ENCODE assay signal across 8 cellular contexts in the genomic region with DNA sequence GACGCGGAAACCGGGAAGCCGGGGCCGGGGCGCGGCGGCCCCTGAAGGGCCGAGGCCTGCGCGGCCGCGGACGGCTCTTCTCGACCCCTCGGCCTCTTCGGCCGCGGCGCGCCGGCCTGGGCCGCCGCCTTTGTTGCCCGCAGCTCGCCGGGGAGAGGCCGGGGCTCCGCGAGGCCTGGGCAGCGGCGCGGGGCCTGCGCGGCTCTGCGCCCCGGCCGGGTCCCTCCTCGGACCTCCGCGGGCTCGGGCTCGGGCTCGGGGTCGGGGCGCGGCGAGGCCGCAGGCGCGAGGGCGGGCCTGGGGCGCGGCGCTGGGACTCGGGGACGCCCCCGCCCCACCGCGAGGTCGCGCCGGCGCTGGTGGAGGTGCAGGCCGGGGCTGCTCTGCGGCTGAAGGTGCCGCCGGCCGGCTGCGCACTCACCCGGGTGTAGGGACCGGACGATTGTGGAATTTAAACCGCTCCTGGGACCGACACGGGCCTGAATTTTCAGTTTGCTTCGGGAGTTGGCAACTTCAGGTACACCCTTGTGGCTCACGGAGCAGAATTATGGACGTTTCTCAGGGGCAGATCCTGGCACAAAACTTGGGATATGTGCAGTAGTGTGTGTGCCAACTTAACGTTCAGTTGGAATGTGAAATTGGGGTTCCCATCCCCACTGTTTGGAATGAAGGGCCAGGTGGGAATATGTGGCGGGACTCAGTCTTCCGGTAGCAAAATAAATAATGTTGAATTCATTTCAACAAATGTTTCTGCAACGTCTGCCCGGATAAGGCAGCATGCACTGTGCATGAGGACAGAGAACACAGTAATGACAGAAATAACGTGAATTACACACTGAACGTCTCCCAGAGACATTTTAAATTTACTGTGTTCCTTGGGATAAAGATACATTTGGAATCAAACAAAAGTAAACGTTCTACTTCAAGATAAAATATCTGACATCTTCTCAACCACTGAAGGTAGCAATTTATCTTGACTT. TPM values are rescaled to one million over a fixed set of nuclear protein-coding genes. Genes with fewer than 3 reads are reported as not detected.
A peak's percentile ranks its signal among the peaks of the same experiment; 100 is the strongest.
DNase-seq lines count a peak whose midpoint lies in the region; ATAC-seq, FAIRE-seq and TF ChIP-seq lines count a peak whose summit lies in the region.

No MANE protein-coding gene starts in this region.

- no peak for TF ChIP-seq CTCF in body of pancreas (IDR thresholded peaks at IDR 0.05)

- DNase-seq in AG08396 (ENCODE audit: low spot score) (peak; percentile 59), GM12891 (ENCODE audit: insufficient read length, low spot score) (peak; percentile 57), NCI-H1092 treated with DMSO at 0.1 percent for 48 hours (lab: John Stamatoyannopoulos, UW) (peak; percentile 57), body of pancreas (peak; percentile 20 to 52 (median 38)), small intestine (peak; percentile 48), DMS153 treated with DMSO at 0.1 percent for 48 hours (lab: John Stamatoyannopoulos, UW; ENCODE audit: unreplicated experiment) (no peak)

- H3K4me1 ChIP-seq in body of pancreas (peaks cover 30% of the 10 kb centered on the region), iPS-18a (ENCODE audit: control insufficient read depth, low read depth, low read length) (peaks cover 18% of the 10 kb centered on the region), small intestine (ENCODE audit: control insufficient read depth in 2 of 2, insufficient read depth in 1 of 2, low read depth in 1 of 2, low read length in 1 of 2) (peaks cover 4 to 10% of the 10 kb centered on the region in 2 donors)

- intact Hi-C loops in body of pancreas (cut with DNase I), result no loop called here

- H3K27ac ChIP-seq in body of pancreas, result peak overlapping the region; percentile 55 to 90 (median 82)
- H3K27ac ChIP-seq in iPS-18a (ENCODE audit: low read length), result no peak overlapping the region
- H3K27ac ChIP-seq in small intestine (ENCODE audit: low read depth in 1 of 2, low read length in 1 of 2), result peak overlapping the region; percentile 85 to 95

- TF ChIP-seq POLR2A in GM12891 (IDR thresholded peaks at IDR 0.05; ENCODE audit: low read depth, low read length) (no peak), body of pancreas (IDR thresholded peaks at IDR 0.05) (peak in 2 of 3 donors; percentile 8 to 9)

- 0 to 1% methylated on average over 10 to 36 of the region's 87 CpGs for WGBS in body of pancreas, 2 donors
- 1 to 3% (median 2%) methylated on average over 59 to 87 of the region's 87 CpGs for WGBS in small intestine, 3 donors

- H3K9me3 ChIP-seq in body of pancreas, result no peaks in the 10 kb centered on the region
- H3K9me3 ChIP-seq in iPS-18a (ENCODE audit: control insufficient read depth, low read depth, low read length), result no peaks in the 10 kb centered on the region
- H3K9me3 ChIP-seq in small intestine (ENCODE audit: control insufficient read depth, low read depth), result no peaks in the 10 kb centered on the region

- H3K27me3 ChIP-seq in body of pancreas (no peaks in the 10 kb centered on the region), iPS-18a (ENCODE audit: control insufficient read depth, insufficient read depth, low read length) (peaks cover 7% of the 10 kb centered on the region), small intestine (ENCODE audit: control insufficient read depth in 2 of 2, insufficient read depth in 2 of 2, low read length in 2 of 2) (no peaks in the 10 kb centered on the region)

- no peaks in the 10 kb centered on the region for H3K36me3 ChIP-seq in body of pancreas (replicated peaks in 1 of 2; ENCODE audit: insufficient read depth in 1 of 2, low read depth in 2 of 2)
- H3K36me3 ChIP-seq in iPS-18a (ENCODE audit: control insufficient read depth, low read depth, low read length), result no peaks in the 10 kb centered on the region
- no peaks in the 10 kb centered on the region for H3K36me3 ChIP-seq in small intestine (ENCODE audit: control insufficient read depth in 2 of 2, insufficient read depth in 2 of 2, low read length in 2 of 2)

- H3K4me3 ChIP-seq in body of pancreas (peak overlapping the region; percentile 11 to 32), iPS-18a (ENCODE audit: low read length) (peak overlapping the region; percentile 94), small intestine (ENCODE audit: low read depth in 1 of 2, low read length in 2 of 2) (peak overlapping the region; percentile 80 to 91)

- FAIRE-seq in GM12891 (lab: Jason Lieb, UNC) (peak; percentile 90), small intestine (lab: Jason Lieb, UNC) (no peak)

- peak overlapping the region; percentile 78 for H3K9ac ChIP-seq in iPS-18a (ENCODE audit: low read length)

- ATAC-seq in HG02623 (IDR thresholded peaks at IDR 0.05; ENCODE audit: unreplicated experiment) (peak; percentile 43), body of pancreas (peak; percentile 67)

TF ChIP-seq in GM12891, 5 proteins besides CTCF, POLR2A, EP300 and RAD21:
- no peak for TF ChIP-seq TAF1 (IDR thresholded peaks at IDR 0.05; ENCODE audit: low read depth, low read length)
- TF ChIP-seq SPI1 (IDR thresholded peaks at IDR 0.05; ENCODE audit: low read depth, low read length), result no peak
- TF ChIP-seq POLR2AphosphoS5 (IDR thresholded peaks at IDR 0.05; ENCODE audit: low read depth, low read length), result no peak
- no peak for TF ChIP-seq PAX5 (IDR thresholded peaks at IDR 0.05; ENCODE audit: insufficient read depth, low read length, severe bottlenecking)
- no peak for TF ChIP-seq POU2F2 (IDR thresholded peaks at IDR 0.05; ENCODE audit: low read depth, low read length)

RNA-seq across cellular contexts. Expression of gene SOCS6, which starts 0.8 kb away (rescaled TPM):
- polyA plus RNA-seq in GM12891 (2012; ENCODE audit: low read depth, missing spikeins), result 1.9 TPM
- total RNA-seq in body of pancreas, result 10 to 100 TPM in 1 of 2 donors, 1 to 10 TPM in 1; 7.3 to 17.9 TPM
- 10 to 100 TPM; 10.3 to 15.4 (median 10.9) TPM for polyA plus RNA-seq in small intestine

Comparison
In these comparisons a context has a peak if more than half of its experiments do, and no peak if none do; other contexts are left out.
1. H3K4me3 ChIP-seq: peak in every context shown above with its lines; median percentile 94 in iPS-18a; 86 in small intestine; 22 in body of pancreas.